In the genomic region with DNA sequence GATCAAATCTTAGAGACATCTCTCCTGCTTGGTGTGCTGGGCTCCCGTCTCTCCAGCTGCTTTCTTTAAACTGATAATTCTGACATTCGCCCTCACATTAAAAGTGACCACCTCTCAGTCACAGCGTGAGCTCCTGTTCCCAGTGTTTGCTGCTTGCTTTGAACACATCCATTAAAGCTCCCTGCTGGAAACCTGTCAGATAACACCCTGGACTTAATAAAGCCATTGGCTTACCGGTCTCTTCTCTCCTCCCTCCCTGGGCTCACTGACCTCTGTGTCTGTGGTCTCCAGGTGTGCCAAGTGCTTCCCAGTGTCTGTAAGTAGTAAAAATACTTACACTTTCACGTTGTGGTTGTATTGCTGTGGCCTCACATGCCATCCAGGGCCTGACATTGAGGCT, we compare ENCODE assay signal across 18 cellular contexts. TPM values are rescaled to one million over a fixed set of nuclear protein-coding genes. Genes with fewer than 3 reads are reported as not detected.
"Had no signal": no experiment of that assay in that cellular context is flagged by ENCODE, and none has a peak within 500 bp of the region (broad histone marks: within the 10 kb centered on the region; RNA-seq: fewer than 3 reads in every experiment).

No MANE protein-coding gene starts in this region.

RNA-seq across cellular contexts. Expression of gene PSG1, which starts 2.5 kb away (rescaled TPM):
- total RNA-seq: natural killer cell treated with Interleukin-12 subunit alpha and Interleukin-12 subunit beta and Interleukin-15 and Interleukin-18, amount 100 ng/mL, for 72 hours; neural crest cell; omental fat pad; osteocyte; pancreas; posterior vena cava; prostate gland; right atrium auricular region; sciatic nerve; smooth muscle cell; spleen; suprapubic skin; testis; transverse colon; upper lobe of right lung; urinary bladder; uterus had no signal
- polyA plus RNA-seq: pancreas, smooth muscle cell, spleen, urinary bladder had no signal

RNA-seq across cellular contexts. Expression of gene PSG6, which starts 35.7 kb away (rescaled TPM):
- total RNA-seq: natural killer cell treated with Interleukin-12 subunit alpha and Interleukin-12 subunit beta and Interleukin-15 and Interleukin-18, amount 100 ng/mL, for 72 hours; neural crest cell; omental fat pad; osteocyte; pancreas; posterior vena cava; prostate gland; pulmonary artery endothelial cell; right atrium auricular region; sciatic nerve; smooth muscle cell; spleen; suprapubic skin; testis; transverse colon; upper lobe of right lung; urinary bladder; uterus had no signal
- polyA plus RNA-seq: pancreas, smooth muscle cell, spleen, urinary bladder had no signal

RNA-seq across cellular contexts. Expression of gene PSG7, which starts 55.0 kb away (rescaled TPM):
- total RNA-seq: natural killer cell treated with Interleukin-12 subunit alpha and Interleukin-12 subunit beta and Interleukin-15 and Interleukin-18, amount 100 ng/mL, for 72 hours; neural crest cell; omental fat pad; osteocyte; pancreas; posterior vena cava; prostate gland; pulmonary artery endothelial cell; right atrium auricular region; sciatic nerve; smooth muscle cell; spleen; testis; transverse colon; upper lobe of right lung; urinary bladder; uterus had no signal
- polyA plus RNA-seq: pancreas, smooth muscle cell, spleen, urinary bladder had no signal
